In genomic region chr11:70201876-70202861, GRCh38 we compare ENCODE assay signal across 9 cellular contexts. TPM values are rescaled to one million over a fixed set of nuclear protein-coding genes. Genes with fewer than 3 reads are reported as not detected.
A peak's percentile ranks its signal among the peaks of the same experiment; 100 is the strongest.
DNase-seq lines count a peak whose midpoint lies in the region; ATAC-seq, FAIRE-seq and TF ChIP-seq lines count a peak whose summit lies in the region.
"Had no signal": no experiment of that assay in that cellular context is flagged by ENCODE, and none has a peak within 500 bp of the region (broad histone marks: within the 10 kb centered on the region; RNA-seq: fewer than 3 reads in every experiment).

No MANE protein-coding gene starts in this region.

- peaks cover 27% of the 10 kb centered on the region for H3K36me3 Mint-ChIP-seq in stimulated activated naive CD8-positive, alpha-beta T cell treated with anti-CD3 and anti-CD28 coated beads, Interleukin-15, Interleukin-2, amounts not matched to agents 100 ng/mL and 50 ng/mL, for 24 hours (ENCODE audit: low read depth)
- H3K36me3 Mint-ChIP-seq in memory B cell: peaks cover 6% of the 10 kb centered on the region

- 81% methylated on average over 27 of the region's 29 CpGs for WGBS in K562 (ENCODE audit: insufficient coverage, low coverage, missing lambda C conversion rate)

- H3K4me1 ChIP-seq in K562 (replicated peaks in 1 of 2; ENCODE audit: control insufficient read depth in 2 of 2, insufficient read depth in 2 of 2, low read length in 2 of 2): peaks cover 15 to 34% of the 10 kb centered on the region in 2 experiments; a peak in 4 of 5 replicates

- in situ Hi-C loops in K562 (cut with MboI): no loop called here

- intact Hi-C loops in K562 (cut with micrococcal nuclease): loop anchor here (10.0 kb wide), 2 partner anchors 193 to 243 kb away; partner anchors contain the start of gene CTTN

- no peak for ATAC-seq in stimulated activated naive CD8-positive, alpha-beta T cell treated with anti-CD3 and anti-CD28 coated beads, Interleukin-15, Interleukin-2, amounts not matched to agents 100 U/mL and 50 U/mL, for 24 hours
- ATAC-seq in K562: no peak
- ATAC-seq in memory B cell (ENCODE audit: low read depth): no peak
- no peak for ATAC-seq in HG03439 (IDR thresholded peaks at IDR 0.05; ENCODE audit: unreplicated experiment)
- ATAC-seq in HG03571 (IDR thresholded peaks at IDR 0.05; ENCODE audit: unreplicated experiment): no peak

- no peaks in the 10 kb centered on the region; the same call in 1 of the 2 replicates for H3K9me3 ChIP-seq in K562 (replicated peaks; ENCODE audit: control insufficient read depth, insufficient read depth, low read depth, low read length)

- no peaks in the 10 kb centered on the region for H3K27me3 Mint-ChIP-seq in stimulated activated naive CD8-positive, alpha-beta T cell treated with anti-CD3 and anti-CD28 coated beads, Interleukin-15, Interleukin-2, amounts not matched to agents 100 ng/mL and 50 ng/mL, for 24 hours
- H3K27me3 Mint-ChIP-seq in memory B cell: no peaks in the 10 kb centered on the region

- peaks cover 27% of the 10 kb centered on the region for H3K36me3 ChIP-seq in K562 (ENCODE audit: control insufficient read depth, insufficient read depth, low read length)

- no peak overlapping the region; the same call in 1 of the 2 replicates for H3K4me3 ChIP-seq in K562

- peak overlapping the region; percentile 88 to 97; a peak in 3 of 4 replicates for H3K9ac ChIP-seq in K562 (ENCODE audit: insufficient read depth in 1 of 2, low read depth in 2 of 2, low read length in 2 of 2)

- no peak overlapping the region; the same call in 2 of the 3 replicates for H3K27ac ChIP-seq in K562 (ENCODE audit: extremely low read depth, low read depth, low read length)

- DNase-seq in stimulated activated naive CD8-positive, alpha-beta T cell treated with anti-CD3 and anti-CD28 coated beads, Interleukin-15, Interleukin-2, amounts not matched to agents 100 U/mL and 50 U/mL, for 24 hours: no peak
- DNase-seq in K562 (ENCODE audit: extremely low read depth in 1 of 4, low spot score in 3 of 4): no peak
- DNase-seq in memory B cell (ENCODE audit: low spot score in 2 of 2): no peak
- DNase-seq in NCI-H1694 treated with DMSO at 0.1 percent for 48 hours (lab: John Stamatoyannopoulos, UW): no peak
- DNase-seq in activated CD8-positive, alpha-beta memory T cell treated with anti-CD3 and anti-CD28 coated beads, Interleukin-2, amount 50 U/mL, for 48 hours: no peak

- CTCF ChIA-PET in K562 (lab: Yijun Ruan, JAX; ENCODE audit: low intra/inter-chr PET ratio): interaction anchor here (0.6 kb wide), 1 partner anchor 134 kb away, joined by 3 read pairs; no protein-coding TSS in a partner anchor

- peak overlapping the region; percentile 97 for H3K4me2 ChIP-seq in K562 (ENCODE audit: insufficient read depth, low read length)

- POLR2A ChIA-PET in K562 (lab: Yijun Ruan, JAX): no interaction called here

- FAIRE-seq in K562 (lab: Jason Lieb, UNC): no peak
- FAIRE-seq: colon had no signal

- no peak for TF ChIP-seq EP300 in K562 (IDR thresholded peaks at IDR 0.05; ENCODE audit: low read length)

- H3K27me3 ChIP-seq in K562 (ENCODE audit: control insufficient read depth in 2 of 2, insufficient read depth in 2 of 2, low read length in 2 of 2): peaks cover 0 to 9% of the 10 kb centered on the region in 2 experiments; a peak in 1 of 5 replicates

- no TSS peak for BruUV-seq in K562 (replicated peaks; lab: Mats Ljungman, UMichigan)

- H4K20me1 ChIP-seq in K562 (replicated peaks; ENCODE audit: control insufficient read depth, insufficient read depth, low read length): peaks cover 20% of the 10 kb centered on the region

- no peak for TF ChIP-seq CTCF in K562 (IDR thresholded peaks at IDR 0.05 in 2 of 3, conservative IDR thresholded peaks at IDR 0.05 in 1 of 3; ENCODE audit: insufficient read depth in 2 of 3, low read depth in 1 of 3, low read length in 3 of 3)

- peaks cover 7% of the 10 kb centered on the region for H3K9me1 ChIP-seq in K562 (ENCODE audit: control insufficient read depth, insufficient read depth, low read length)

- no peak for TF ChIP-seq RAD21 in K562 (CRISPR knock-in tag; conservative IDR thresholded peaks at IDR 0.05 in 1 of 2, IDR thresholded peaks at IDR 0.05 in 1 of 2)

- peak overlapping the region; percentile 96 for H3K4me3 Mint-ChIP-seq in stimulated activated naive CD8-positive, alpha-beta T cell treated with anti-CD3 and anti-CD28 coated beads, Interleukin-15, Interleukin-2, amounts not matched to agents 100 ng/mL and 50 ng/mL, for 24 hours
- H3K4me3 Mint-ChIP-seq in memory B cell: peak overlapping the region; percentile 91

- peaks cover 44% of the 10 kb centered on the region for H3K79me2 ChIP-seq in K562 (ENCODE audit: control insufficient read depth, insufficient read depth, low read length)

- peak overlapping the region; percentile 79 for H3K27ac Mint-ChIP-seq in stimulated activated naive CD8-positive, alpha-beta T cell treated with anti-CD3 and anti-CD28 coated beads, Interleukin-15, Interleukin-2, amounts not matched to agents 100 ng/mL and 50 ng/mL, for 24 hours
- H3K27ac Mint-ChIP-seq in memory B cell: peak overlapping the region; percentile 85

- H3K4me1 Mint-ChIP-seq in stimulated activated naive CD8-positive, alpha-beta T cell treated with anti-CD3 and anti-CD28 coated beads, Interleukin-15, Interleukin-2, amounts not matched to agents 100 ng/mL and 50 ng/mL, for 24 hours (ENCODE audit: low read depth): peaks cover 38% of the 10 kb centered on the region
- H3K4me1 Mint-ChIP-seq in memory B cell: peaks cover 22% of the 10 kb centered on the region

- peak overlapping the region; percentile 84 for H2AFZ ChIP-seq in K562 (ENCODE audit: low read depth, low read length)

- TF ChIP-seq POLR2A in K562 (conservative IDR thresholded peaks at IDR 0.05): no peak

- no peaks in the 10 kb centered on the region for H3K9me3 Mint-ChIP-seq in stimulated activated naive CD8-positive, alpha-beta T cell treated with anti-CD3 and anti-CD28 coated beads, Interleukin-15, Interleukin-2, amounts not matched to agents 100 ng/mL and 50 ng/mL, for 24 hours
- H3K9me3 Mint-ChIP-seq in memory B cell: no peaks in the 10 kb centered on the region

TF ChIP-seq in K562, 482 proteins besides CTCF, POLR2A, EP300 and RAD21:
- TF ChIP-seq CEBPB (tag; IDR thresholded peaks at IDR 0.05): peak; percentile 71
- peak; percentile 79 for TF ChIP-seq ZNF384 (IDR thresholded peaks at IDR 0.05; ENCODE audit: low read depth, low read length)
- no peak for TF ChIP-seq STAT6 (CRISPR knock-in tag; IDR thresholded peaks at IDR 0.05)
- peak; percentile 29; the same call in 1 of the 2 replicates for TF ChIP-seq CEBPG (CRISPR knock-in tag; IDR thresholded peaks at IDR 0.05)
- TF ChIP-seq CEBPG (tag; conservative IDR thresholded peaks at IDR 0.05 in 1 of 2, IDR thresholded peaks at IDR 0.05 in 1 of 2): no peak; a peak in 1 of 4 replicates

RNA-seq across cellular contexts. Expression of gene FADD, which starts 0.9 kb away (rescaled TPM):
- total RNA-seq in K562 (2011; cell fraction: chromatin; rRNA removed; ENCODE audit: low replicate concordance): 9.8 and 23.6 TPM in 2 replicates
- total RNA-seq in K562 (2011; cell fraction: nucleolus; rRNA removed): 23.6 and 28.0 TPM in 2 replicates
- total RNA-seq in K562 (2011; cell fraction: nucleoplasm; rRNA removed): 17.0 and 17.6 TPM in 2 replicates
- total RNA-seq in K562 (2014; rRNA removed) (20.1 and 20.4 TPM in 2 replicates), K562 (2014; rRNA removed; fragmentation: Illumina TruSeq; extraction: Trizol) (15.5 and 17.2 TPM in 2 replicates), K562 (2015; rRNA removed; fragmentation: Illumina TruSeq; extraction: Trizol) (18.4 and 20.9 TPM in 2 replicates), K562 (2021) (24.1 and 26.2 TPM in 2 replicates)
- polyA plus RNA-seq in K562 (2011; rRNA removed) (23.6 and 26.9 TPM in 2 replicates), K562 (2014; fragmentation: Illumina TruSeq; extraction: Trizol) (17.2 and 17.7 TPM in 2 replicates), K562 (2014; fragmentation: Nextera tagmentation; extraction: Ambion mirVana) (under 1 TPM; 0.29 to 0.30 TPM), K562 (2014; rRNA removed) (26.7 and 28.7 TPM in 2 replicates)
- 24.3 and 37.3 TPM in 2 replicates for polyA plus RNA-seq in K562 (2011; cell fraction: cytosol; rRNA removed)
- polyA plus RNA-seq in K562 (2011; cell fraction: nucleus; rRNA removed): 11.2 and 14.3 TPM in 2 replicates
- polyA plus RNA-seq in K562 (2012): 20.7 and 23.8 TPM in 2 replicates
- 17.5 and 22.8 TPM in 2 replicates for polyA minus RNA-seq in K562 (2011; rRNA and poly(A)+ RNA removed)
- 13.8 and 19.3 TPM in 2 replicates for polyA minus RNA-seq in K562 (2011; cell fraction: cytosol; rRNA and poly(A)+ RNA removed)
- polyA minus RNA-seq in K562 (2011; cell fraction: nucleus; rRNA and poly(A)+ RNA removed): 17.8 and 23.5 TPM in 2 replicates
